ENCODE assay signal across 31 cellular contexts in genomic region chr5:2369178-2369577, GRCh38.
"Had no signal": no experiment of that assay in that cellular context is flagged by ENCODE, and none has a peak within 500 bp of the region (broad histone marks: within the 10 kb centered on the region; RNA-seq: fewer than 3 reads in every experiment).

No MANE protein-coding gene starts in this region.

- H3K27me3 Mint-ChIP-seq: memory B cell had no signal

- ATAC-seq: foreskin keratinocyte; gastroesophageal sphincter; heart left ventricle; left colon; left ventricle myocardium superior; lower lobe of right lung; natural killer cell; sciatic nerve; stimulated activated naive CD8-positive, alpha-beta T cell treated with anti-CD3 and anti-CD28 coated beads, Interleukin-15, amount 100 ng/mL, for 72 hours; upper lobe of right lung had no signal

- DNase-seq: dorsolateral prefrontal cortex; effector CD8-positive, alpha-beta T cell; endodermal cell; foreskin keratinocyte; heart left ventricle; hippocampal formation; kidney glomerular epithelial cell; left colon; left ventricle myocardium superior; lower lobe of right lung; natural killer cell; stimulated activated CD4-positive, alpha-beta T cell treated with anti-CD3 and anti-CD28 coated beads, Interleukin-12 subunit alpha, Interleukin-12 subunit beta, amount 100 ng/mL, for 4 hours; stimulated activated CD4-positive, alpha-beta T cell treated with anti-CD3 and anti-CD28 coated beads, Interleukin-1b, Interleukin-23, amount 100 ng/mL, for 48 hours; stimulated activated CD4-positive, alpha-beta T cell treated with anti-CD3 and anti-CD28 coated beads, Interleukin-4, amount 100 ng/mL, for 1 hour; stimulated activated CD8-positive, alpha-beta memory T cell treated with anti-CD3 and anti-CD28 coated beads, Interleukin-4, amount 100 ng/mL, for 48 hours; stimulated activated naive CD4-positive, alpha-beta T cell; stimulated activated naive CD8-positive, alpha-beta T cell treated with anti-CD3 and anti-CD28 coated beads, Interleukin-15, amount 100 ng/mL, for 72 hours; transverse colon; upper lobe of right lung had no signal

- H3K9me3 ChIP-seq: neutrophil, suprapubic skin, transverse colon, upper lobe of right lung, vagina had no signal

- H3K4me3 Mint-ChIP-seq: endodermal cell; memory B cell; natural killer cell; stimulated activated naive CD8-positive, alpha-beta T cell treated with anti-CD3 and anti-CD28 coated beads, Interleukin-15, amount 100 ng/mL, for 72 hours had no signal

- H3K27ac ChIP-seq: dorsolateral prefrontal cortex, esophagus muscularis mucosa, foreskin keratinocyte, gastroesophageal sphincter, heart left ventricle, lower lobe of right lung, neutrophil, parathyroid adenoma, suprapubic skin, transverse colon, upper lobe of right lung, vagina had no signal

- H3K27ac Mint-ChIP-seq: endodermal cell; memory B cell; natural killer cell; progenitor cell of endocrine pancreas; stimulated activated naive CD8-positive, alpha-beta T cell treated with anti-CD3 and anti-CD28 coated beads, Interleukin-15, amount 100 ng/mL, for 72 hours had no signal

- H3K27me3 ChIP-seq: foreskin keratinocyte, heart left ventricle, neutrophil, suprapubic skin, transverse colon, upper lobe of right lung, vagina had no signal

- FAIRE-seq: colon, endothelial cell of umbilical vein, islet of Langerhans had no signal

- H3K4me1 Mint-ChIP-seq: endodermal cell; memory B cell; natural killer cell; stimulated activated naive CD8-positive, alpha-beta T cell treated with anti-CD3 and anti-CD28 coated beads, Interleukin-15, amount 100 ng/mL, for 72 hours had no signal

- H3K36me3 Mint-ChIP-seq: natural killer cell had no signal
